ENCODE assay signal across 24 cellular contexts in the genomic region with DNA sequence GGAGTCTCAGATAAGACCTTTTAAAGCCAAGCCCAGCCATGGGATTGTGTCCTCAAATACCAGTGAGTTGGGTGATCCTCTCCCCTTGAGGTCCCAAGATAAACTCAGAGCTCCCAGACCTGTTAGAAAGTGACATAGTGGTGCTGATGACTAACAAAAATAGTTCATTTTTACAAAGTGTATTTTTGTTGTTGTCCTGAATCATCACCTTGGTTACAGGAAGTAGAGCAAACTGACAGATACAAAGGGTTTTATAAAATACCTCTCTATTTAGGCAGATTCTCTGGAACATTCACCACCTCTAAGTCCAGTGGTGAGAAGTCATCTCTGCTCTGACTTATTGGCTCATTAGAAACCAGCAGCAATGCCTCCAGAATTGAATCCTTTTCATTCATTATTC.
DNase-seq lines count a peak whose midpoint lies in the region; ATAC-seq and TF ChIP-seq lines count a peak whose summit lies in the region.
"Had no signal": no experiment of that assay in that cellular context is flagged by ENCODE, and none has a peak within 500 bp of the region (broad histone marks: within the 10 kb centered on the region; RNA-seq: fewer than 3 reads in every experiment).

No MANE protein-coding gene starts in this region.

- intact Hi-C loops in mucosa of descending colon (cut with DNase I, micrococcal nuclease), result no loop called here

- H3K27ac ChIP-seq in epithelial cell of prostate, result peak overlapping the region; percentile 9
- H3K27ac ChIP-seq: 22Rv1, ascending aorta, gastroesophageal sphincter, KMS-11, spleen, tibial nerve had no signal

- H3K4me1 ChIP-seq in mucosa of descending colon (ENCODE audit: low read depth), result no peaks in the 10 kb centered on the region
- H3K4me1 ChIP-seq: ascending aorta, gastroesophageal sphincter, spleen, tibial nerve had no signal

- TF ChIP-seq CTCF in mucosa of descending colon (IDR thresholded peaks at IDR 0.05), result no peak

- H3K36me3 ChIP-seq in mucosa of descending colon (ENCODE audit: low read depth), result no peaks in the 10 kb centered on the region
- H3K36me3 ChIP-seq: ascending aorta, gastroesophageal sphincter, spleen, tibial nerve had no signal

- no peaks in the 10 kb centered on the region for H3K9me3 ChIP-seq in mucosa of descending colon
- H3K9me3 ChIP-seq: ascending aorta, gastroesophageal sphincter, spleen, tibial nerve had no signal

- ATAC-seq in mucosa of descending colon (peak; percentile 31), GM21367 (IDR thresholded peaks at IDR 0.05; ENCODE audit: unreplicated experiment) (no peak), HG02610 (IDR thresholded peaks at IDR 0.05; ENCODE audit: unreplicated experiment) (no peak)
- ATAC-seq: gastroesophageal sphincter; stimulated activated naive CD8-positive, alpha-beta T cell treated with anti-CD3 and anti-CD28 coated beads, Interleukin-15, amount 100 ng/mL, for 72 hours had no signal

- H3K4me3 ChIP-seq in mucosa of descending colon, result no peak overlapping the region
- H3K4me3 ChIP-seq: ascending aorta, gastroesophageal sphincter, spleen, tibial nerve had no signal

- peak; percentile 29 for DNase-seq in DMS53 (lab: John Stamatoyannopoulos, UW)
- DNase-seq in DMS53 treated with DMSO at 0.1 percent for 48 hours (lab: John Stamatoyannopoulos, UW; ENCODE audit: unreplicated experiment), result no peak
- DNase-seq in MV-4-11 (lab: John Stamatoyannopoulos, UW), result peak; percentile 18
- DNase-seq in epithelial cell of prostate (ENCODE audit: low read depth, low spot score), result no peak
- no peak for DNase-seq in mucosa of descending colon
- DNase-seq in NAMALWA (ENCODE audit: low spot score), result no peak
- DNase-seq: H9; left colon; naive thymus-derived CD8-positive, alpha-beta T cell; NCI-H1092; NCI-H187 treated with DMSO at 0.1 percent for 48 hours; NCI-H2227 treated with DMSO at 0.1 percent for 48 hours; OCI-M1; retina; spleen; stimulated activated CD4-positive, alpha-beta T cell treated with anti-CD3 and anti-CD28 coated beads, Interleukin-4, amount 100 ng/mL, for 1 hour; stimulated activated naive CD8-positive, alpha-beta T cell treated with anti-CD3 and anti-CD28 coated beads, Interleukin-15, amount 100 ng/mL, for 72 hours had no signal

Comparison
In these comparisons a context has a peak if more than half of its experiments do, and no peak if none do; other contexts are left out.
1. DNase-seq: peak in DMS53 (single experiment) and MV-4-11 (single experiment); none in DMS53 treated with DMSO at 0.1 percent for 48 hours (single experiment), epithelial cell of prostate (single experiment), mucosa of descending colon (0 of 3) and NAMALWA (single experiment).